In the genomic region with DNA sequence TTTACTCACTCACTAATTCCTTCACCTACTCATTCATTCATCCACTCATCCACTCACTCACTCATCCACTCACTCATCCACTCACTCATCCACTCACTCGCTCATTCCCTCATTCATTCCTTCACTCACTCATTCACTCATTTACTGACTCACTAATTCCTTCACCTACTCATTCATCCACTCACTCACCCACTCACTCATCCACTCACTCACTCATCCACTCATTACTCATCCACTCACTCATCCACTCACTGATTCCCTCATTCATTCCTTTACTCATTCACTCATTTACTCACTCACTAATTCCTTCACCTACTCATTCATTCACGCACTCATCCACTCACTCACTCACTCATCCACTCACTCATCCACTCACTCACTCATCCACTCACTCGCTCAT, we compare ENCODE assay signal across 2 cellular contexts. TPM values are rescaled to one million over a fixed set of nuclear protein-coding genes. Genes with fewer than 3 reads are reported as not detected.
"Had no signal": no experiment of that assay in that cellular context is flagged by ENCODE, and none has a peak within 500 bp of the region (broad histone marks: within the 10 kb centered on the region; RNA-seq: fewer than 3 reads in every experiment).

No MANE protein-coding gene starts in this region.

RNA-seq across cellular contexts. Expression of a gene that starts 15.6 kb away (rescaled TPM):
- total RNA-seq: G401, GM12878 had no signal

RNA-seq across cellular contexts. Expression of a gene that starts 49.5 kb away (rescaled TPM):
- total RNA-seq: G401 had no signal
- polyA plus RNA-seq: GM12878 had no signal
